In the genomic region with DNA sequence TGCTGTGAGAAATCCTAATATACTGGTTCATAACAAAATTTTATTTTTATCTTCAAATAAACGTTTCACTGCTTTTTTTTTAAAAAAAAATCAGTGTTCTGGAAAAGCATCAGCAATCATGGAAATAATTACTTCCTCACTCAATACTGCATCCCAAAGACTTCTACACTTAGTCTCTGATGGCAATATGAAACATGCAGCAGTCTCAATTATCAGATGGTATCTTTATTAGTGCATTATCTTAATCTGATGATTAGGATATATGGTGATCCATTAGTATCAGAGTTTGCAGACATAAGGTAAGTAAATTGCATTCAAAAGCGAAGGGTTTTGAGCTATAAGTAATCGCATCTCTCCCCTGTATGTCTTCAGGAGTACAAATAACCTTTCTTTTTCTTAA, we compare ENCODE assay signal across 5 cellular contexts.
"Had no signal": no experiment of that assay in that cellular context is flagged by ENCODE, and none has a peak within 500 bp of the region (broad histone marks: within the 10 kb centered on the region; RNA-seq: fewer than 3 reads in every experiment).

No MANE protein-coding gene starts in this region.

- H3K27ac ChIP-seq: HL-60 had no signal

- H3K27ac Mint-ChIP-seq: GM23338, H9, HFFc6 had no signal

- H3K4me3 Mint-ChIP-seq: GM23338, H9 had no signal

- H3K4me3 ChIP-seq: GM23338, K562 had no signal

- FAIRE-seq: K562 had no signal

- H3K9me3 Mint-ChIP-seq: GM23338, H9, HFFc6 had no signal
